Comparison of ENCODE assay signal across 8 cellular contexts in the genomic region with DNA sequence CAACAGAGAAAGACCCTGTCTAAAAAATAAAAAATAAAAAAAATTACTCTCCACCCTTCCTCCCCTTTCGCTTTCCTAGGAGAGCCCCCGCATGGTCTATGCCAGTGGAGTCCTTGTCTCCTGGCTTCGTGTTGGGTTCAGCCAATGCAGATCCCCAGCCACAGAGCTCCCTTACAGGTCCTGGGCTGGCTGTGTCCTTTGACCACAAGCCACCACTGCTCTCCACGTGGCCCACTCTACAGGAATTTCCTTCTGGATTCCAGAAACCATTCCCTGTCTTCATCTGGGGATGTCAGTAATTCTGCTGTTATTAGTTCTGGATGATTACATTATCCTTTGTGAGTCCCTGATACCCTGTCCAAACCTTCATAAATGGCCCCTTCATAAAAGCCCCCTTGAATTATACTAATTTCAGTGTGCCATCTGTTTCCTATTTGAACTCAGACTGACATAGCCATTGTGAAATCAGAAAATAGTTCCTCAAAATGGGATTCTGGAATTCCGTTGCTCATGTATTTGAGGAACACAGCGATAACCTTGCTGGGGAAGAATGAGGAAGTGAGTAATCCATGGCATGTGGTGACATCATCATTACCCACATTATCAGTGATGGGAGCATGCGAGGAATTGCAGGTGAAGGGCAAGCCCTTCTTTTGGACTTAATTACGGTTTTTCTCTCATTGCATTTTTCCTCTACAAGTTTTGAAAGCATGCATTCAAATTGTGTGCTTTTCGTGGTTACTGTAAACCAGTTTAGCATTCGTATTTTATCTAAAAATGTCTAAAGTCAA. TPM values are rescaled to one million over a fixed set of nuclear protein-coding genes. Genes with fewer than 3 reads are reported as not detected.
A peak's percentile ranks its signal among the peaks of the same experiment; 100 is the strongest.
DNase-seq lines count a peak whose midpoint lies in the region; ATAC-seq, FAIRE-seq and TF ChIP-seq lines count a peak whose summit lies in the region.
"Not testable (repeated sequence)": the region's sequence is repeated elsewhere in the genome, so short reads cannot be mapped to it uniquely, and the experiment has no call there.

No MANE protein-coding gene starts in this region.

- BruUV-seq in HepG2 (replicated peaks; lab: Mats Ljungman, UMichigan), result not testable (repeated sequence)

- intact Hi-C loops in HepG2 (cut with micrococcal nuclease; ENCODE audit: unreplicated experiment), result not testable (repeated sequence)

- not testable (repeated sequence) for TF ChIP-seq RAD21 in Ishikawa (IDR thresholded peaks at IDR 0.05; ENCODE audit: low read depth); HepG2 (CRISPR knock-in tag; IDR thresholded peaks at IDR 0.05)

- not testable (repeated sequence) for H3K36me3 ChIP-seq in SJCRH30; brain microvascular endothelial cell (replicated peaks); HepG2 (replicated peaks in 1 of 2; ENCODE audit: control insufficient read depth in 1 of 2, insufficient read depth in 2 of 2, low read length in 2 of 2)

- POLR2A ChIA-PET in AG04449 (lab: Yijun Ruan, JAX); HepG2 (lab: Yijun Ruan, JAX): not testable (repeated sequence)

- 0 out of 2 replicates have a peak, but pooled peaks have one; percentile 47 for TF ChIP-seq EP300 in Ishikawa (IDR thresholded peaks at IDR 0.05; ENCODE audit: borderline replicate concordance)
- not testable (repeated sequence) for TF ChIP-seq EP300 in HepG2 (IDR thresholded peaks at IDR 0.05; ENCODE audit: low read depth in 2 of 2, low read length in 2 of 2); HepG2 (CRISPR knock-in tag; IDR thresholded peaks at IDR 0.05; ENCODE audit: borderline replicate concordance)

- ATAC-seq in HepG2, result peak; percentile 46; the same call in 2 of the 3 replicates

- not testable (repeated sequence) for H3K9ac ChIP-seq in HepG2 (ENCODE audit: insufficient read depth, low read depth, low read length)

- in situ Hi-C loops in brain microvascular endothelial cell (cut with HindIII; ENCODE audit: low pct_ligation_motif_present, low sequenced_read_pairs); HepG2 (cut with HindIII; ENCODE audit: extremely low pct_ligation_motif_present, low pct_unique_long_range_greater_than_20kb): not testable (repeated sequence)

- H3K4me1 ChIP-seq in SJCRH30 (peaks cover 50% of the 10 kb centered on the region), HepG2 (ENCODE audit: insufficient read depth, low read length) (peaks cover 23% of the 10 kb centered on the region)

- H3K27ac ChIP-seq in SJCRH30 (peak overlapping the region; percentile 94), brain microvascular endothelial cell (peak overlapping the region; percentile 70)
- H3K27ac ChIP-seq in HepG2 (ENCODE audit: extremely low read length, insufficient read depth, low read length), result not testable (repeated sequence)

- H4K20me1 ChIP-seq in HepG2 (ENCODE audit: insufficient read depth, low read length), result not testable (repeated sequence)

- not testable (repeated sequence) for H2AFZ ChIP-seq in HepG2 (ENCODE audit: low read length)

- 44% methylated on average over 9 of the region's 10 CpGs for WGBS in HepG2 (ENCODE audit: low lambda C conversion rate)

- not testable (repeated sequence) for H3K79me2 ChIP-seq in HepG2 (ENCODE audit: insufficient read depth, low read length)

- H3K4me2 ChIP-seq in HepG2 (ENCODE audit: low read depth, low read length), result not testable (repeated sequence)

- CTCF ChIA-PET in AG04449 (lab: Yijun Ruan, JAX); HepG2 (lab: Yijun Ruan, JAX; ENCODE audit: low intra/inter-chr PET ratio, low total read pairs): not testable (repeated sequence)

- not testable (repeated sequence) for H3K9me3 ChIP-seq in SJCRH30 (replicated peaks); HepG2 (ENCODE audit: low read length)

- DNase-seq in AG04449 (ENCODE audit: low read depth, low spot score) (peak; percentile 14), SJCRH30 (peak; percentile 54 to 68), brain microvascular endothelial cell (peak; percentile 64), fibroblast of mammary gland (ENCODE audit: low read depth) (peak; percentile 34), HepG2 (ENCODE audit: low spot score) (peak; percentile 57), pulmonary artery endothelial cell (ENCODE audit: low read depth, low spot score) (peak; percentile 67)
- DNase-seq in GM12891 (ENCODE audit: insufficient read length, low spot score), result not testable (repeated sequence)

- H3K27me3 ChIP-seq in SJCRH30; brain microvascular endothelial cell (replicated peaks); HepG2 (ENCODE audit: control insufficient read depth in 1 of 2, insufficient read depth in 2 of 2, low read length in 2 of 2): not testable (repeated sequence)

- H3K4me3 ChIP-seq in AG04449 (ENCODE audit: low read depth, low read length); SJCRH30; brain microvascular endothelial cell (ENCODE audit: low read depth, low read length); fibroblast of mammary gland (ENCODE audit: control insufficient read depth, low read depth, low read length); HepG2 (replicated peaks in 1 of 3; ENCODE audit: insufficient read depth in 1 of 3, low read depth in 2 of 3, low read length in 3 of 3): not testable (repeated sequence)

- FAIRE-seq in GM12891 (lab: Jason Lieb, UNC), result peak; percentile 84
- peak; percentile 12 for FAIRE-seq in HepG2 (lab: Jason Lieb, UNC)

- not testable (repeated sequence) for TF ChIP-seq POLR2A in GM12891 (IDR thresholded peaks at IDR 0.05; ENCODE audit: low read depth, low read length); HepG2 (IDR thresholded peaks at IDR 0.05; ENCODE audit: insufficient read depth in 1 of 2, low read depth in 2 of 2, low read length in 2 of 2)

- not testable (repeated sequence) for TF ChIP-seq CTCF in AG04449 (IDR thresholded peaks at IDR 0.05; ENCODE audit: insufficient read depth, low read length, missing control alignments); brain microvascular endothelial cell (IDR thresholded peaks at IDR 0.05; ENCODE audit: low read depth, low read length, missing control alignments); fibroblast of mammary gland (conservative IDR thresholded peaks at IDR 0.05; ENCODE audit: control insufficient read depth, insufficient read depth, low read depth, low read length); HepG2 (CRISPR knock-in tag; IDR thresholded peaks at IDR 0.05)

RNA-seq across cellular contexts. Expression of a gene that starts 22.1 kb away (rescaled TPM):
- polyA plus RNA-seq in GM12891 (2012; ENCODE audit: low read depth, missing spikeins), result 7.6 TPM
- 0.23 TPM in 1 of 2 replicates, not detected in the other for total RNA-seq in SJCRH30 (2014; rRNA removed; shearing (Covaris generic))
- total RNA-seq in HepG2 (2016; rRNA removed; fragmentation: Illumina TruSeq; extraction: Trizol) (not detected in 2 replicates), pulmonary artery endothelial cell (133 and 149 TPM in 2 replicates)
- total RNA-seq in HepG2 (2016; cell fraction: cytosol; rRNA removed; fragmentation: Illumina TruSeq; extraction: Trizol; ENCODE audit: low read depth), result not detected in 2 replicates
- not detected in 2 replicates for total RNA-seq in HepG2 (2016; cell fraction: insoluble cytoplasmic fraction; rRNA removed; fragmentation: Illumina TruSeq; extraction: Trizol)
- total RNA-seq in HepG2 (2016; cell fraction: membrane; rRNA removed; fragmentation: Illumina TruSeq; extraction: Trizol), result not detected in 2 replicates
- total RNA-seq in HepG2 (2016; cell fraction: nucleus; rRNA removed; fragmentation: Illumina TruSeq; extraction: Trizol), result not detected in 2 replicates
- polyA plus RNA-seq in HepG2 (2011; rRNA removed), result not detected in 2 replicates
- polyA plus RNA-seq in HepG2 (2011; cell fraction: cytosol; rRNA removed), result not detected in 2 replicates
- not detected in 2 replicates for polyA plus RNA-seq in HepG2 (2011; cell fraction: nucleus; rRNA removed)
- 6.7 and 9.4 TPM in 2 replicates for polyA plus RNA-seq in HepG2 (2012)
- polyA plus RNA-seq in HepG2 (2016; cell fraction: cytosol; fragmentation: Illumina TruSeq; extraction: Trizol; ENCODE audit: low read depth), result not detected in 2 replicates
- not detected in 2 replicates for polyA plus RNA-seq in HepG2 (2016; cell fraction: insoluble cytoplasmic fraction; fragmentation: Illumina TruSeq; extraction: Trizol; ENCODE audit: low read depth)
- polyA plus RNA-seq in HepG2 (2016; cell fraction: membrane; fragmentation: Illumina TruSeq; extraction: Trizol; ENCODE audit: low read depth), result not detected in 2 replicates
- not detected in 2 replicates for polyA plus RNA-seq in HepG2 (2016; cell fraction: nucleus; fragmentation: Illumina TruSeq; extraction: Trizol; ENCODE audit: insufficient read depth, low read depth)
- polyA minus RNA-seq in HepG2 (2011; rRNA and poly(A)+ RNA removed; ENCODE audit: low replicate concordance), result 17.2 TPM in 1 of 2 replicates, not detected in the other
- polyA minus RNA-seq in HepG2 (2011; cell fraction: cytosol; rRNA and poly(A)+ RNA removed), result not detected in 2 replicates
- polyA minus RNA-seq in HepG2 (2011; cell fraction: nucleus; rRNA and poly(A)+ RNA removed), result 0.64 TPM in 1 of 2 replicates, not detected in the other

RNA-seq across cellular contexts. Expression of a gene that starts 54.9 kb away (rescaled TPM):
- polyA plus RNA-seq in GM12891 (2012; ENCODE audit: low read depth, missing spikeins), result 2.8 TPM
- total RNA-seq in SJCRH30 (2014; rRNA removed; shearing (Covaris generic)), result 32.6 and 34.1 TPM in 2 replicates
- total RNA-seq in HepG2 (2016; rRNA removed; fragmentation: Illumina TruSeq; extraction: Trizol) (47.3 and 55.9 TPM in 2 replicates), pulmonary artery endothelial cell (152 and 171 TPM in 2 replicates)
- 6.1 and 8.9 TPM in 2 replicates for total RNA-seq in HepG2 (2016; cell fraction: cytosol; rRNA removed; fragmentation: Illumina TruSeq; extraction: Trizol; ENCODE audit: low read depth)
- total RNA-seq in HepG2 (2016; cell fraction: insoluble cytoplasmic fraction; rRNA removed; fragmentation: Illumina TruSeq; extraction: Trizol), result 38.1 and 54.3 TPM in 2 replicates
- 30.4 and 36.7 TPM in 2 replicates for total RNA-seq in HepG2 (2016; cell fraction: membrane; rRNA removed; fragmentation: Illumina TruSeq; extraction: Trizol)
- total RNA-seq in HepG2 (2016; cell fraction: nucleus; rRNA removed; fragmentation: Illumina TruSeq; extraction: Trizol), result 76.8 and 90.3 TPM in 2 replicates
- 167 and 213 TPM in 2 replicates for polyA plus RNA-seq in HepG2 (2011; rRNA removed)
- 119 and 128 TPM in 2 replicates for polyA plus RNA-seq in HepG2 (2011; cell fraction: cytosol; rRNA removed)
- polyA plus RNA-seq in HepG2 (2011; cell fraction: nucleus; rRNA removed), result 229 and 238 TPM in 2 replicates
- polyA plus RNA-seq in HepG2 (2012), result 125 and 182 TPM in 2 replicates
- polyA plus RNA-seq in HepG2 (2016; cell fraction: cytosol; fragmentation: Illumina TruSeq; extraction: Trizol; ENCODE audit: low read depth), result 5.7 and 6.0 TPM in 2 replicates
- polyA plus RNA-seq in HepG2 (2016; cell fraction: insoluble cytoplasmic fraction; fragmentation: Illumina TruSeq; extraction: Trizol; ENCODE audit: low read depth), result 37.1 and 51.8 TPM in 2 replicates
- polyA plus RNA-seq in HepG2 (2016; cell fraction: membrane; fragmentation: Illumina TruSeq; extraction: Trizol; ENCODE audit: low read depth), result 13.5 and 17.9 TPM in 2 replicates
- 139 and 140 TPM in 2 replicates for polyA plus RNA-seq in HepG2 (2016; cell fraction: nucleus; fragmentation: Illumina TruSeq; extraction: Trizol; ENCODE audit: insufficient read depth, low read depth)
- 212 and 690 TPM in 2 replicates for polyA minus RNA-seq in HepG2 (2011; rRNA and poly(A)+ RNA removed; ENCODE audit: low replicate concordance)
- polyA minus RNA-seq in HepG2 (2011; cell fraction: cytosol; rRNA and poly(A)+ RNA removed), result 137 and 178 TPM in 2 replicates
- 83.0 and 106 TPM in 2 replicates for polyA minus RNA-seq in HepG2 (2011; cell fraction: nucleus; rRNA and poly(A)+ RNA removed)

Comparison
In these comparisons a context has a peak if more than half of its experiments do, and no peak if none do; other contexts are left out.
1. RNA of a gene that starts 22.1 kb away (total RNA-seq): 133 to 149 TPM in pulmonary artery endothelial cell; 0.23 TPM in SJCRH30 and not detected in HepG2; every median in the first group is over 100 times any median in the second.